8 cellular contexts compared by ENCODE assay signal in genomic region chr6:109879081-109879480, GRCh38.
A peak's percentile ranks its signal among the peaks of the same experiment; 100 is the strongest.
DNase-seq lines count a peak whose midpoint lies in the region; ATAC-seq, FAIRE-seq and TF ChIP-seq lines count a peak whose summit lies in the region.
"Not testable (repeated sequence)": the region's sequence is repeated elsewhere in the genome, so short reads cannot be mapped to it uniquely, and the experiment has no call there.

No MANE protein-coding gene starts in this region.

- 0 out of 2 replicates have a peak overlapping the region, but pooled peaks have one; percentile 26 for H2AFZ ChIP-seq in PC-3 (ENCODE audit: low read length)
- H2AFZ ChIP-seq in keratinocyte (ENCODE audit: control insufficient read depth, low read length), result peak overlapping the region; percentile 90
- H2AFZ ChIP-seq in smooth muscle cell (ENCODE audit: low read depth), result not testable (repeated sequence)

- H3K9me2 ChIP-seq in PC-3 (replicated peaks; ENCODE audit: low read length), result not testable (repeated sequence)

- not testable (repeated sequence) for H3K27me3 Mint-ChIP-seq in MCF 10A (ENCODE audit: insufficient read depth, unreplicated experiment); dendritic cell treated with granulocyte-macrophage colony-stimulating factor and Interleukin-4, amounts not matched to agents 40 ng/mL and 50 ng/mL, for 4 days; nephron (ENCODE audit: low read depth)

- H3F3A ChIP-seq in PC-3 (ENCODE audit: low read length, unreplicated experiment); smooth muscle cell (ENCODE audit: low read depth): not testable (repeated sequence)

- not testable (repeated sequence) for H3K36me3 Mint-ChIP-seq in MCF 10A (ENCODE audit: insufficient read depth, unreplicated experiment); dendritic cell treated with granulocyte-macrophage colony-stimulating factor and Interleukin-4, amounts not matched to agents 40 ng/mL and 50 ng/mL, for 4 days (ENCODE audit: low read depth); nephron (ENCODE audit: low read depth)

- H3K79me2 ChIP-seq in PC-3 (ENCODE audit: low read length); keratinocyte (ENCODE audit: control insufficient read depth, insufficient read depth, low read length); smooth muscle cell (ENCODE audit: low read depth): not testable (repeated sequence)

- H3K9me1 ChIP-seq in keratinocyte (ENCODE audit: control insufficient read depth, extremely low read depth, insufficient read depth, low read length), result not testable (repeated sequence)

- DNase-seq in PC-3, result peak; percentile 56
- DNase-seq in MCF 10A (ENCODE audit: unreplicated experiment); keratinocyte (ENCODE audit: low read depth, low spot score); smooth muscle cell (lab: John Stamatoyannopoulos, UW; ENCODE audit: unreplicated experiment); vagina (ENCODE audit: extremely low spot score in 2 of 2): not testable (repeated sequence)

- H3K4me1 Mint-ChIP-seq in MCF 10A (ENCODE audit: insufficient read depth, unreplicated experiment), result peaks cover 25% of the 10 kb centered on the region
- peaks cover 38% of the 10 kb centered on the region for H3K4me1 Mint-ChIP-seq in dendritic cell treated with granulocyte-macrophage colony-stimulating factor and Interleukin-4, amounts not matched to agents 40 ng/mL and 50 ng/mL, for 4 days (ENCODE audit: low read depth)
- H3K4me1 Mint-ChIP-seq in nephron, result peaks cover 14% of the 10 kb centered on the region

- TF ChIP-seq POLR2A in vagina (IDR thresholded peaks at IDR 0.05), result not testable (repeated sequence)

- POLR2A ChIA-PET in PC-3 (lab: Charles Lee; ENCODE audit: unreplicated experiment), result not testable (repeated sequence)
- POLR2A ChIA-PET in MCF 10A (lab: Yijun Ruan, JAX), result interaction anchor here (0.7 kb wide), 1 partner anchor 58 kb away, joined by 4 read pairs; no protein-coding TSS in a partner anchor

- H3K9me3 Mint-ChIP-seq in MCF 10A (ENCODE audit: unreplicated experiment); dendritic cell treated with granulocyte-macrophage colony-stimulating factor and Interleukin-4, amounts not matched to agents 40 ng/mL and 50 ng/mL, for 4 days; nephron: not testable (repeated sequence)

- not testable (repeated sequence) for ATAC-seq in PC-3

- intact Hi-C loops in PC-3 (cut with micrococcal nuclease); MCF 10A (cut with micrococcal nuclease); dendritic cell treated with granulocyte-macrophage colony-stimulating factor and Interleukin-4, amounts not matched to agents 40 ng/mL and 50 ng/mL, for 4 days (cut with micrococcal nuclease); vagina (cut with DNase I): not testable (repeated sequence)

- H3K9ac ChIP-seq in PC-3 (ENCODE audit: low read length); smooth muscle cell (ENCODE audit: low read depth): not testable (repeated sequence)
- H3K9ac ChIP-seq in keratinocyte (ENCODE audit: control insufficient read depth, extremely low read depth, insufficient read depth, low read length), result peak overlapping the region; percentile 45

- not testable (repeated sequence) for TF ChIP-seq CTCF in PC-3 (conservative IDR thresholded peaks at IDR 0.05; ENCODE audit: low read depth, low read length); MCF 10A (IDR thresholded peaks at IDR 0.05; ENCODE audit: unreplicated experiment); keratinocyte (optimal IDR thresholded peaks at IDR 0.05 in 1 of 3, IDR thresholded peaks at IDR 0.05 in 1 of 3, conservative IDR thresholded peaks at IDR 0.05 in 1 of 3; ENCODE audit: extremely low read depth in 1 of 3, insufficient read depth in 2 of 3, low read length in 3 of 3); nephron (IDR thresholded peaks at IDR 0.05; ENCODE audit: unreplicated experiment in 3 of 3); smooth muscle cell (IDR thresholded peaks at IDR 0.05; ENCODE audit: borderline replicate concordance, insufficient read depth, poor library complexity, severe bottlenecking); vagina (IDR thresholded peaks at IDR 0.05)

- not testable (repeated sequence) for FAIRE-seq in keratinocyte (lab: Jason Lieb, UNC)

- not testable (repeated sequence) for BruUV-seq in PC-3 (replicated peaks; lab: Mats Ljungman, UMichigan); MCF 10A (replicated peaks; lab: Mats Ljungman, UMichigan)

- not testable (repeated sequence) for H3K4me3 Mint-ChIP-seq in MCF 10A (ENCODE audit: unreplicated experiment); dendritic cell treated with granulocyte-macrophage colony-stimulating factor and Interleukin-4, amounts not matched to agents 40 ng/mL and 50 ng/mL, for 4 days; nephron

- H3K4me2 ChIP-seq in PC-3 (ENCODE audit: low read length) (0 out of 2 replicates have a peak overlapping the region, but pooled peaks have one; percentile 16), keratinocyte (ENCODE audit: control insufficient read depth, extremely low read depth, insufficient read depth, low read depth, low read length) (peak overlapping the region; percentile 71), smooth muscle cell (peak overlapping the region; percentile 43)

- H3K4me1 ChIP-seq in PC-3 (ENCODE audit: insufficient read depth, low read length); esophagus (ENCODE audit: control insufficient read depth in 2 of 2, insufficient read depth in 2 of 2, low read length in 1 of 2); smooth muscle cell (ENCODE audit: low read depth): not testable (repeated sequence)
- H3K4me1 ChIP-seq in keratinocyte (ENCODE audit: control insufficient read depth, extremely low read depth, insufficient read depth, low read length) (peaks cover 12% of the 10 kb centered on the region), vagina (peaks cover 13% of the 10 kb centered on the region)

- CTCF ChIA-PET in PC-3 (lab: Charles Lee); MCF 10A (lab: Yijun Ruan, JAX): not testable (repeated sequence)

- H3K9me3 ChIP-seq in PC-3 (ENCODE audit: low read length); esophagus (ENCODE audit: control insufficient read depth in 2 of 2, insufficient read depth in 1 of 2, low read depth in 1 of 2, low read length in 1 of 2); keratinocyte (ENCODE audit: control insufficient read depth, low read depth, low read length); smooth muscle cell (replicated peaks; ENCODE audit: low read depth); vagina: not testable (repeated sequence)

- dilution Hi-C loops in keratinocyte (cut with MboI; ENCODE audit: extremely low pct_ligation_motif_present, low sequenced_read_pairs), result not testable (repeated sequence)

- WGBS in esophagus, 2 donors, result 46 to 66% methylated on average over 5 of the region's 5 CpGs
- WGBS in smooth muscle cell (ENCODE audit: low lambda C conversion rate), result 78% methylated on average over 5 of the region's 5 CpGs

- H3K27ac ChIP-seq in PC-3 (ENCODE audit: low read length), result not testable (repeated sequence)
- H3K27ac ChIP-seq in esophagus (ENCODE audit: low read depth in 2 of 2, low read length in 1 of 2), result peak overlapping the region; percentile 91 to 92
- H3K27ac ChIP-seq in keratinocyte (ENCODE audit: control insufficient read depth, insufficient read depth, low read length), result peak overlapping the region; percentile 1
- H3K27ac ChIP-seq in smooth muscle cell (ENCODE audit: low read depth), result peak overlapping the region; percentile 59
- peak overlapping the region; percentile 2 for H3K27ac ChIP-seq in vagina

- H4K20me1 ChIP-seq in PC-3 (ENCODE audit: low read length); keratinocyte (ENCODE audit: control insufficient read depth, extremely low read depth, insufficient read depth, low read length); smooth muscle cell (ENCODE audit: low read depth): not testable (repeated sequence)

- not testable (repeated sequence) for H3K4me3 ChIP-seq in PC-3 (ENCODE audit: low read length); smooth muscle cell; vagina
- peak overlapping the region; percentile 23 to 35 for H3K4me3 ChIP-seq in esophagus (ENCODE audit: low read depth in 1 of 2, low read length in 2 of 2)
- H3K4me3 ChIP-seq in keratinocyte (ENCODE audit: control insufficient read depth in 2 of 3, extremely low read depth in 1 of 3, insufficient read depth in 2 of 3, low read depth in 1 of 3, low read length in 3 of 3), result peak overlapping the region; percentile 8 to 35 (median 30)

- not testable (repeated sequence) for H3K36me3 ChIP-seq in PC-3 (ENCODE audit: low read depth, low read length); esophagus (ENCODE audit: control insufficient read depth in 2 of 2, insufficient read depth in 2 of 2, low read length in 1 of 2); keratinocyte (ENCODE audit: control insufficient read depth in 2 of 2, extremely low read depth in 1 of 2, insufficient read depth in 2 of 2, low read length in 2 of 2); smooth muscle cell (ENCODE audit: low read depth); vagina

- peak overlapping the region; percentile 68 for H3K27ac Mint-ChIP-seq in MCF 10A (ENCODE audit: low read depth, unreplicated experiment)
- peak overlapping the region; percentile 29 for H3K27ac Mint-ChIP-seq in dendritic cell treated with granulocyte-macrophage colony-stimulating factor and Interleukin-4, amounts not matched to agents 40 ng/mL and 50 ng/mL, for 4 days
- peak overlapping the region; percentile 87 to 99 (median 99) for H3K27ac Mint-ChIP-seq in nephron

- not testable (repeated sequence) for H3K27me3 ChIP-seq in PC-3 (ENCODE audit: low read length); esophagus (ENCODE audit: control insufficient read depth in 1 of 2, insufficient read depth in 2 of 2, low read length in 2 of 2); keratinocyte (ENCODE audit: control insufficient read depth, extremely low read depth, insufficient read depth, low read length); smooth muscle cell (ENCODE audit: low read depth); vagina

Comparison
In these comparisons a context has a peak if more than half of its experiments do, and no peak if none do; other contexts are left out.
1. H3K4me2 ChIP-seq: peak in every context shown above with its lines; median percentile 71 in keratinocyte; 43 in smooth muscle cell; 16 in PC-3.
2. H3K27ac Mint-ChIP-seq: peak in every context shown above with its lines; median percentile 99 in nephron; 68 in MCF 10A; 29 in dendritic cell treated with granulocyte-macrophage colony-stimulating factor and Interleukin-4, amounts not matched to agents 40 ng/mL and 50 ng/mL, for 4 days.